Comparison of ENCODE assay signal across 4 cellular contexts in the genomic region with DNA sequence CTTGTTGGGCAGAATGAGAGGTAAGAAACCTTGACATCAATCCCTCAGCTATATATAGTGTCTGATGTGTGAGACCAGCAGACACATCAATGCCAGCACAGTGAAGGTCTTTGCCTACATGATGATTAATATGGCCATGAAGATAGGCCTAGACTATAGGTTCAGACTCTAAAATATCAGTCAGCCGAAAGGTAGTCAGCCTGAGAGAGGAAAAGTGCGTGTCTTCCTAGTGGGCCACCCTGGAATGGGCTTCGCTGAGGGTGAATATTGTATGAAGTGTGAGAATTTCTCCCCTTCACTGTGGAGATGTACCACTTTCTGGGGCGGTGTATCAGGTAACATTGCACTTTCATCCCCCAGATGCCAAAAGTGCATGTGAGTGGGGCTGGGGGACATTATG. TPM values are rescaled to one million over a fixed set of nuclear protein-coding genes. Genes with fewer than 3 reads are reported as not detected.
"Had no signal": no experiment of that assay in that cellular context is flagged by ENCODE, and none has a peak within 500 bp of the region (broad histone marks: within the 10 kb centered on the region; RNA-seq: fewer than 3 reads in every experiment).

No MANE protein-coding gene starts in this region.

- H3K4me3 ChIP-seq: GM12878 had no signal

- ATAC-seq: GM12878 had no signal

- DNase-seq: GDM1, GF-D8 had no signal

RNA-seq across cellular contexts. Expression of gene EPHB1, which starts 33.0 kb away (rescaled TPM):
- total RNA-seq: G401 had no signal
